Comparison of ENCODE assay signal across 14 cellular contexts in genomic region chr1:150155413-150156071, GRCh38. TPM values are rescaled to one million over a fixed set of nuclear protein-coding genes. Genes with fewer than 3 reads are reported as not detected.
A peak's percentile ranks its signal among the peaks of the same experiment; 100 is the strongest.
DNase-seq lines count a peak whose midpoint lies in the region; TF ChIP-seq lines count a peak whose summit lies in the region.
"Had no signal": no experiment of that assay in that cellular context is flagged by ENCODE, and none has a peak within 500 bp of the region (broad histone marks: within the 10 kb centered on the region; RNA-seq: fewer than 3 reads in every experiment).

No MANE protein-coding gene starts in this region.

- H3K9me3 Mint-ChIP-seq in CD4-positive, alpha-beta memory T cell: no peaks in the 10 kb centered on the region
- no peaks in the 10 kb centered on the region for H3K9me3 Mint-ChIP-seq in endothelial cell (ENCODE audit: unreplicated experiment)

- peaks cover 56% of the 10 kb centered on the region for H3K4me1 ChIP-seq in CD4-positive, alpha-beta memory T cell (ENCODE audit: insufficient read depth, low read length)
- peaks cover 58% of the 10 kb centered on the region for H3K4me1 ChIP-seq in rectal smooth muscle tissue (ENCODE audit: control insufficient read depth, insufficient read depth, low read length)
- H3K4me1 ChIP-seq: Caco-2 had no signal

- H3K36me3 ChIP-seq in CD4-positive, alpha-beta memory T cell (ENCODE audit: insufficient read depth, low read length): peaks cover 47% of the 10 kb centered on the region
- H3K36me3 ChIP-seq in KOPT-K1 (ENCODE audit: insufficient read depth, low read length) (peaks cover 87% of the 10 kb centered on the region), rectal smooth muscle tissue (ENCODE audit: control insufficient read depth, insufficient read depth, low read length) (peaks cover 31% of the 10 kb centered on the region)

- H3K27ac Mint-ChIP-seq in CD4-positive, alpha-beta memory T cell: peak overlapping the region in 6 of 7 donors; percentile 13 to 91 (median 49)
- H3K27ac Mint-ChIP-seq in endothelial cell (ENCODE audit: unreplicated experiment): no peak overlapping the region

- CTCF ChIA-PET in CD4-positive, alpha-beta memory T cell (lab: Charles Lee; ENCODE audit: partially characterized antibody): interaction anchor here (1.3 to 19.3 kb wide), 3 partner anchors 10 to 194 kb away, joined by 7 to 574 read pairs (median 11); partner anchors contain the start of gene VPS45

- H3K4me3 Mint-ChIP-seq in CD4-positive, alpha-beta memory T cell: no peak overlapping the region
- H3K4me3 Mint-ChIP-seq in endothelial cell (ENCODE audit: unreplicated experiment): peak overlapping the region; percentile 80

- no peak for DNase-seq in CD4-positive, alpha-beta memory T cell
- DNase-seq in endothelial cell (ENCODE audit: low spot score) (no peak), COR-L47 (lab: John Stamatoyannopoulos, UW) (no peak), 8988T (no peak), HPDE6-E6E7 (ENCODE audit: extremely low spot score) (no peak)
- DNase-seq: activated CD4-positive, CD25-positive, alpha-beta regulatory T cell treated with anti-CD3 and anti-CD28 coated beads, Interleukin-2, amount 50 U/mL, for 72 hours; Caco-2; GOT3; KG1; NCI-H1436; NCI-H446 treated with DMSO at 0.1 percent for 48 hours; stimulated activated CD4-positive, alpha-beta T cell treated with anti-CD3 and anti-CD28 coated beads, Interleukin-1b, Interleukin-23, amount 100 ng/mL, for 48 hours had no signal

- POLR2A ChIA-PET in CD4-positive, alpha-beta memory T cell (lab: Charles Lee; ENCODE audit: partially characterized antibody): interaction anchor here (0.6 to 11.2 kb wide), 6 partner anchors 8 to 79 kb away, joined by 3 to 130 read pairs (median 4); no protein-coding TSS in a partner anchor

- H3K27me3 ChIP-seq in CD4-positive, alpha-beta memory T cell (ENCODE audit: insufficient read depth, low read length): no peaks in the 10 kb centered on the region
- peaks cover 5% of the 10 kb centered on the region for H3K27me3 ChIP-seq in rectal smooth muscle tissue (ENCODE audit: control insufficient read depth, insufficient read depth, low read length)

- H3K27me3 Mint-ChIP-seq in CD4-positive, alpha-beta memory T cell: no peaks in the 10 kb centered on the region
- peaks cover 18% of the 10 kb centered on the region for H3K27me3 Mint-ChIP-seq in endothelial cell (ENCODE audit: unreplicated experiment)

- intact Hi-C loops in CD4-positive, alpha-beta memory T cell (cut with micrococcal nuclease): no loop called here

- TF ChIP-seq CTCF in endothelial cell (IDR thresholded peaks at IDR 0.05; ENCODE audit: unreplicated experiment): no peak

- no peak overlapping the region for H3K27ac ChIP-seq in CD4-positive, alpha-beta memory T cell (ENCODE audit: low read depth, low read length)
- H3K27ac ChIP-seq in KOPT-K1 (ENCODE audit: low read depth, low read length, poor library complexity, severe bottlenecking): peak overlapping the region; percentile 100
- H3K27ac ChIP-seq in rectal smooth muscle tissue (ENCODE audit: low read depth, low read length): peak overlapping the region; percentile 96

- H3K9me3 ChIP-seq in CD4-positive, alpha-beta memory T cell (ENCODE audit: control insufficient read depth in 1 of 2, low read length in 2 of 2): no peaks in the 10 kb centered on the region
- no peaks in the 10 kb centered on the region for H3K9me3 ChIP-seq in KOPT-K1 (ENCODE audit: insufficient read depth, low read length, poor library complexity, severe bottlenecking)
- H3K9me3 ChIP-seq: Caco-2 had no signal

- H3K4me1 Mint-ChIP-seq in CD4-positive, alpha-beta memory T cell: peaks cover 39 to 91% (median 69%) of the 10 kb centered on the region in 4 donors
- H3K4me1 Mint-ChIP-seq in endothelial cell (ENCODE audit: unreplicated experiment): peaks cover 57% of the 10 kb centered on the region

- no peak overlapping the region for H3K4me3 ChIP-seq in CD4-positive, alpha-beta memory T cell (ENCODE audit: low read length in 2 of 2)
- H3K4me3 ChIP-seq in rectal smooth muscle tissue (ENCODE audit: low read length): no peak overlapping the region

- no peak overlapping the region for H3K9ac ChIP-seq in rectal smooth muscle tissue (ENCODE audit: low read length)

- peaks cover 51 to 73% of the 10 kb centered on the region in 2 donors for H3K36me3 Mint-ChIP-seq in CD4-positive, alpha-beta memory T cell
- peaks cover 68% of the 10 kb centered on the region for H3K36me3 Mint-ChIP-seq in endothelial cell (ENCODE audit: low read depth, unreplicated experiment)

RNA-seq across cellular contexts. Expression of gene PLEKHO1, which starts 5.8 kb away (rescaled TPM):
- total RNA-seq in CD4-positive, alpha-beta memory T cell: 100 to 1,000 TPM; 154 TPM
- polyA plus RNA-seq in CD4-positive, alpha-beta memory T cell: 10 to 100 TPM; 40.5 to 43.5 TPM
- total RNA-seq in endothelial cell (ENCODE audit: unreplicated experiment): 71.6 TPM
